In the genomic region with DNA sequence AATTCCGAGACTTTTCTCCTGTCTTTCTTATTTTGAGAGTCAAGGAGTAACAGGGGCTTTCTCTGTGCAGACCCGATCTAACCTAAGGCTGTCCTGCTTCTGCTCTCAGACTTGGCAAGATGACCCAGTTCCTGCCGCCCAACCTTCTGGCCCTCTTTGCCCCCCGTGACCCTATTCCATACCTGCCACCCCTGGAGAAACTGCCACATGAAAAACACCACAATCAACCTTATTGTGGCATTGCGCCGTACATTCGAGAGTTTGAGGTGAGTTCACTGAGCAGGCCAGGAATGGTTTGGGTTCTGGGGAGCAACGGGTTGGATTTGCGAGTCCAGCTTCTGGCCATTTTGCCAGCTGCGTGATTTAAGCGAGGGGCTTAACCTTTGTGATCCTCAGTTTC, we compare ENCODE assay signal across 10 cellular contexts.
DNase-seq lines count a peak whose midpoint lies in the region; ATAC-seq, FAIRE-seq and TF ChIP-seq lines count a peak whose summit lies in the region.
"Had no signal": no experiment of that assay in that cellular context is flagged by ENCODE, and none has a peak within 500 bp of the region (broad histone marks: within the 10 kb centered on the region; RNA-seq: fewer than 3 reads in every experiment).

No MANE protein-coding gene starts in this region.

- H3K36me3 ChIP-seq in duodenal mucosa (ENCODE audit: control insufficient read depth in 1 of 2, insufficient read depth in 2 of 2, low read length in 2 of 2): peaks cover 17 to 30% of the 10 kb centered on the region in 2 donors

- no peaks in the 10 kb centered on the region for H3K9me3 ChIP-seq in duodenal mucosa (ENCODE audit: control insufficient read depth in 1 of 2, low read length in 2 of 2)

- H3K4me1 ChIP-seq in duodenal mucosa (ENCODE audit: control insufficient read depth in 1 of 2, insufficient read depth in 2 of 2, low read length in 2 of 2): peaks cover 9 to 13% of the 10 kb centered on the region in 2 donors

- no peak for TF ChIP-seq POLR2A in H54 (IDR thresholded peaks at IDR 0.05; ENCODE audit: low read depth, low read length)

- H3K9me3 Mint-ChIP-seq in nephron: no peaks in the 10 kb centered on the region

- H3K4me3 Mint-ChIP-seq in nephron: peak overlapping the region; percentile 75 to 99 (median 80)

- H3K4me1 Mint-ChIP-seq in nephron: peaks cover 24% of the 10 kb centered on the region

- FAIRE-seq in H54 (lab: Jason Lieb, UNC): no peak

- no peak overlapping the region for H3K27ac ChIP-seq in duodenal mucosa (ENCODE audit: low read depth, low read length)

- H3K27ac Mint-ChIP-seq in nephron: peak overlapping the region; percentile 80 to 93 (median 92)

- H3K9ac ChIP-seq in duodenal mucosa (ENCODE audit: low read depth in 1 of 2, low read length in 2 of 2): peak overlapping the region; percentile 82 to 94

- peaks cover 38% of the 10 kb centered on the region for H3K36me3 Mint-ChIP-seq in nephron (ENCODE audit: low read depth)

- no peak for ATAC-seq in HG02623 (IDR thresholded peaks at IDR 0.05; ENCODE audit: unreplicated experiment)
- ATAC-seq in HG03045 (IDR thresholded peaks at IDR 0.05; ENCODE audit: unreplicated experiment): no peak

- H3K27me3 ChIP-seq in duodenal mucosa (ENCODE audit: control insufficient read depth in 1 of 2, insufficient read depth in 2 of 2, low read length in 2 of 2): no peaks in the 10 kb centered on the region

- no peaks in the 10 kb centered on the region for H3K27me3 Mint-ChIP-seq in nephron (ENCODE audit: low read depth)

- no peak for TF ChIP-seq CTCF in AG10803 (conservative IDR thresholded peaks at IDR 0.05; ENCODE audit: low read length)
- no peak for TF ChIP-seq CTCF in LNCaP clone FGC (IDR thresholded peaks at IDR 0.05; ENCODE audit: control insufficient read depth, extremely low read depth, insufficient read depth)
- no peak for TF ChIP-seq CTCF in nephron (IDR thresholded peaks at IDR 0.05; ENCODE audit: unreplicated experiment in 3 of 3)

- H3K4me3 ChIP-seq in AG10803 (ENCODE audit: low read length): peak overlapping the region; percentile 93
- H3K4me3 ChIP-seq in LNCaP clone FGC (ENCODE audit: low read depth, low read length): peak overlapping the region; percentile 87
- H3K4me3 ChIP-seq in duodenal mucosa (ENCODE audit: low read depth in 1 of 2, low read length in 2 of 2): peak overlapping the region; percentile 81 to 99

- DNase-seq in AG10803 (ENCODE audit: low read depth) (no peak), LNCaP clone FGC (ENCODE audit: low read depth) (no peak), H54 (ENCODE audit: insufficient read length, low spot score) (no peak), SW480 (ENCODE audit: low spot score) (no peak)
- DNase-seq: cerebellar nuclear complex, NCI-H1417 had no signal
